In genomic region chr10:73376679-73377078, GRCh38 we compare ENCODE assay signal across 29 cellular contexts.
"Had no signal": no experiment of that assay in that cellular context is flagged by ENCODE, and none has a peak within 500 bp of the region (broad histone marks: within the 10 kb centered on the region; RNA-seq: fewer than 3 reads in every experiment).

No MANE protein-coding gene starts in this region.

- H3K27me3 ChIP-seq: cardiac muscle cell, colonic mucosa, heart right ventricle, right lobe of liver, testis, transverse colon had no signal

- FAIRE-seq: endometrium, islet of Langerhans, TTC549 had no signal

- H3K4me1 ChIP-seq: colonic mucosa, right lobe of liver, testis, transverse colon had no signal

- H3K4me3 Mint-ChIP-seq: activated T-cell treated with anti-CD3 and anti-CD28 coated beads, Interleukin-2, amount 50 U/mL, for 4 hours; nephron; T-helper 1 cell treated with Interleukin-12 subunit alpha and Interleukin-12 subunit beta and Interleukin-4 antibody, amounts not matched to agents 30 μg/mL and 1 μg/mL, for 36 hours had no signal

- H3K9me3 Mint-ChIP-seq: activated T-cell treated with anti-CD3 and anti-CD28 coated beads, Interleukin-2, amount 50 U/mL, for 4 hours; activated T-helper 2 cell treated with anti-CD3 and anti-CD28 coated beads, Interferon-gamma antibody, Interleukin-2, Interleukin-4, amounts not matched to agents 10 μg/mL and 5 μg/mL and 100 μg/mL, durations not matched to agents 14 hours and 24 hours and 36 hours; nephron; T-helper 1 cell treated with Interleukin-12 subunit alpha and Interleukin-12 subunit beta and Interleukin-4 antibody, amounts not matched to agents 30 μg/mL and 1 μg/mL, for 36 hours had no signal

- H3K4me1 Mint-ChIP-seq: nephron had no signal

- DNase-seq: activated CD4-positive, alpha-beta T cell treated with anti-CD3 and anti-CD28 coated beads for 48 hours; activated CD4-positive, alpha-beta T cell treated with anti-CD3 and anti-CD28 coated beads, Interleukin-2, amount 50 U/mL, for 48 hours; activated CD8-positive, alpha-beta memory T cell treated with anti-CD3 and anti-CD28 coated beads, Interleukin-2, amount 50 U/mL, for 48 hours; activated T-cell treated with anti-CD3 and anti-CD28 coated beads, Interleukin-2, amount 50 U/mL, for 4 hours; cerebellar nuclear complex; colonic mucosa; effector CD8-positive, alpha-beta T cell; foreskin fibroblast; heart right ventricle; left ventricle myocardium inferior; posterior cingulate gyrus; right lobe of liver; SK-N-SH; stimulated activated CD4-positive, alpha-beta T cell treated with anti-CD3 and anti-CD28 coated beads, Interleukin-2, amount 100 ng/mL, for 48 hours; stimulated activated naive CD8-positive, alpha-beta T cell treated with anti-CD3 and anti-CD28 coated beads, Interleukin-15, Interleukin-2, amounts not matched to agents 100 U/mL and 50 U/mL, for 24 hours; SW 1271; T-helper 9 cell; testis; transverse colon had no signal

- H3K27ac Mint-ChIP-seq: activated T-helper 2 cell treated with anti-CD3 and anti-CD28 coated beads, Interferon-gamma antibody, Interleukin-2, Interleukin-4, amounts not matched to agents 10 μg/mL and 5 μg/mL and 100 μg/mL, durations not matched to agents 14 hours and 24 hours and 36 hours; nephron; T-helper 1 cell treated with Interleukin-12 subunit alpha and Interleukin-12 subunit beta and Interleukin-4 antibody, amounts not matched to agents 30 μg/mL and 1 μg/mL, for 36 hours had no signal

- ATAC-seq: activated CD4-positive, CD25-positive, alpha-beta regulatory T cell treated with anti-CD3 and anti-CD28 coated beads, Interleukin-2, amount 50 U/mL, for 24 hours; activated T-cell treated with anti-CD3 and anti-CD28 coated beads, Interleukin-2, amount 50 U/mL, for 4 hours; heart right ventricle; right lobe of liver; stimulated activated naive CD8-positive, alpha-beta T cell treated with anti-CD3 and anti-CD28 coated beads, Interleukin-15, Interleukin-2, amounts not matched to agents 100 U/mL and 50 U/mL, for 24 hours had no signal

- H3K4me3 ChIP-seq: cardiac muscle cell, colonic mucosa, heart right ventricle, left ventricle myocardium inferior, lung, right lobe of liver, testis, transverse colon had no signal

- H3K9me3 ChIP-seq: colonic mucosa, heart right ventricle, left ventricle myocardium inferior, right lobe of liver, SK-N-SH, testis, transverse colon had no signal

- H3K27ac ChIP-seq: cardiac muscle cell, colonic mucosa, heart right ventricle, right lobe of liver, testis, transverse colon, VCaP had no signal
